In genomic region chr1:158414651-158415345, GRCh38 we compare ENCODE assay signal across 39 cellular contexts. TPM values are rescaled to one million over a fixed set of nuclear protein-coding genes. Genes with fewer than 3 reads are reported as not detected.
"Had no signal": no experiment of that assay in that cellular context is flagged by ENCODE, and none has a peak within 500 bp of the region (broad histone marks: within the 10 kb centered on the region; RNA-seq: fewer than 3 reads in every experiment).

No MANE protein-coding gene starts in this region.

- H3K36me3 ChIP-seq: adrenal gland, ascending aorta, brain microvascular endothelial cell, breast epithelium, cardiac muscle cell had no signal

- FAIRE-seq: astrocyte had no signal

- H3K4me1 ChIP-seq: adrenal gland, ascending aorta, body of pancreas, breast epithelium had no signal

- ATAC-seq: activated naive CD4-positive, alpha-beta T cell treated with anti-CD3 and anti-CD28 coated beads, Interleukin-2, amount 50 U/mL, for 72 hours; activated naive CD8-positive, alpha-beta T cell treated with anti-CD3 and anti-CD28 coated beads, Interleukin-2, amount 50 U/mL, for 24 hours; activated T-cell treated with anti-CD3 and anti-CD28 coated beads, Interleukin-2, amount 50 U/mL, for 4 hours; activated T-cell treated with anti-CD3 and anti-CD28 coated beads, Interleukin-2, amount 50 U/mL, for 72 hours; activated T-helper 17 cell treated with anti-CD3 and anti-CD28 coated beads, Interleukin-2, amount 50 U/mL, for 72 hours; body of pancreas had no signal

- H3K27me3 ChIP-seq: adrenal gland, ascending aorta, body of pancreas, brain microvascular endothelial cell, breast epithelium, cardiac muscle cell had no signal

- H3K27ac ChIP-seq: adrenal gland, ascending aorta, body of pancreas, brain microvascular endothelial cell, breast epithelium, cardiac muscle cell had no signal

- DNase-seq: activated effector memory CD4-positive, alpha-beta T cell treated with anti-CD3 and anti-CD28 coated beads, Interleukin-2, amount 50 U/mL, for 16 hours; activated effector memory CD4-positive, alpha-beta T cell treated with Interleukin-2 at 50 U/mL for 16 hours; activated gamma-delta T cell; activated gamma-delta T cell treated with Interleukin-2 at 50 U/mL for 16 hours; activated naive CD4-positive, alpha-beta T cell; activated naive CD4-positive, alpha-beta T cell treated with anti-CD3 and anti-CD28 coated beads for 36 hours; activated naive CD4-positive, alpha-beta T cell treated with anti-CD3 and anti-CD28 coated beads, Interleukin-2, amount 10 ng/mL, durations not matched to agents 7 days and 5 days; activated naive CD4-positive, alpha-beta T cell treated with anti-CD3 and anti-CD28 coated beads, Interleukin-2, amount 50 U/mL, for 16 hours; activated naive CD4-positive, alpha-beta T cell treated with Interleukin-2 at 50 U/mL for 16 hours; activated naive CD8-positive, alpha-beta T cell treated with anti-CD3 and anti-CD28 coated beads for 36 hours; activated naive CD8-positive, alpha-beta T cell treated with anti-CD3 and anti-CD28 coated beads, Interleukin-2, amount 10 ng/mL, durations not matched to agents 7 days and 5 days; activated naive CD8-positive, alpha-beta T cell treated with anti-CD3 and anti-CD28 coated beads, Interleukin-2, amount 50 U/mL, for 24 hours; activated T-cell treated with anti-CD3 and anti-CD28 coated beads, Interleukin-2, amount 50 U/mL, for 1 hour; activated T-cell treated with anti-CD3 and anti-CD28 coated beads, Interleukin-2, amount 50 U/mL, for 24 hours; activated T-cell treated with anti-CD3 and anti-CD28 coated beads, Interleukin-2, amount 50 U/mL, for 4 hours; activated T-cell treated with anti-CD3 and anti-CD28 coated beads, Interleukin-2, amount 50 U/mL, for 48 hours; activated T-cell treated with anti-CD3 and anti-CD28 coated beads, Interleukin-2, amount 50 U/mL, for 72 hours; adrenal gland; amniotic stem cell; amygdala; anterior cingulate cortex; aorta; body of pancreas; brain microvascular endothelial cell; caudate nucleus; central memory CD4-positive, alpha-beta T cell; cerebellar nuclear complex had no signal

- H3K9me3 ChIP-seq: adrenal gland, ascending aorta, body of pancreas, breast epithelium had no signal

- H3K4me3 ChIP-seq: adrenal gland, ascending aorta, body of pancreas, breast epithelium, cardiac muscle cell had no signal

RNA-seq across cellular contexts. Expression of gene OR10K2, which starts 11.2 kb away (rescaled TPM):
- total RNA-seq: activated naive CD4-positive, alpha-beta T cell treated with anti-CD3 and anti-CD28 coated beads for 36 hours; activated naive CD4-positive, alpha-beta T cell treated with anti-CD3 and anti-CD28 coated beads, Interleukin-2, amount 50 U/mL, for 72 hours; activated naive CD8-positive, alpha-beta T cell treated with anti-CD3 and anti-CD28 coated beads for 36 hours; activated naive CD8-positive, alpha-beta T cell treated with anti-CD3 and anti-CD28 coated beads, Interleukin-2, amount 10 ng/mL, durations not matched to agents 7 days and 5 days; activated T-cell treated with anti-CD3 and anti-CD28 coated beads, Interleukin-2, amount 50 U/mL, for 4 hours; activated T-cell treated with anti-CD3 and anti-CD28 coated beads, Interleukin-2, amount 50 U/mL, for 72 hours; activated T-helper 1 cell treated with anti-CD3 and anti-CD28 coated beads, Interleukin-12 subunit alpha, Interleukin-12 subunit beta, Interleukin-2, Interleukin-4 antibody, amounts not matched to agents 30 ng/mL and 10 ng/mL and 1 ng/mL, durations not matched to agents 14 hours and 24 hours and 36 hours; activated T-helper 17 cell treated with anti-CD3 and anti-CD28 coated beads, Interleukin-2, amount 50 U/mL, for 72 hours; activated T-helper 2 cell treated with anti-CD3 and anti-CD28 coated beads, Interferon-gamma antibody, Interleukin-2, Interleukin-4, amounts not matched to agents 10 μg/mL and 5 μg/mL and 100 μg/mL, durations not matched to agents 14 hours and 24 hours and 36 hours; adrenal gland; aorta; ascending aorta; astrocyte; body of pancreas; breast epithelium; cardiac muscle cell; cardiac septum; cerebellum; chondrocyte had no signal
- polyA plus RNA-seq: adrenal gland, aorta, cardiac muscle cell had no signal

RNA-seq across cellular contexts. Expression of gene OR10T2, which starts 15.5 kb away (rescaled TPM):
- total RNA-seq: activated naive CD4-positive, alpha-beta T cell treated with anti-CD3 and anti-CD28 coated beads for 36 hours; activated naive CD4-positive, alpha-beta T cell treated with anti-CD3 and anti-CD28 coated beads, Interleukin-2, amount 50 U/mL, for 72 hours; activated naive CD8-positive, alpha-beta T cell treated with anti-CD3 and anti-CD28 coated beads for 36 hours; activated naive CD8-positive, alpha-beta T cell treated with anti-CD3 and anti-CD28 coated beads, Interleukin-2, amount 10 ng/mL, durations not matched to agents 7 days and 5 days; activated T-cell treated with anti-CD3 and anti-CD28 coated beads, Interleukin-2, amount 50 U/mL, for 4 hours; activated T-cell treated with anti-CD3 and anti-CD28 coated beads, Interleukin-2, amount 50 U/mL, for 72 hours; activated T-helper 1 cell treated with anti-CD3 and anti-CD28 coated beads, Interleukin-12 subunit alpha, Interleukin-12 subunit beta, Interleukin-2, Interleukin-4 antibody, amounts not matched to agents 30 ng/mL and 10 ng/mL and 1 ng/mL, durations not matched to agents 14 hours and 24 hours and 36 hours; activated T-helper 17 cell treated with anti-CD3 and anti-CD28 coated beads, Interleukin-2, amount 50 U/mL, for 72 hours; activated T-helper 2 cell treated with anti-CD3 and anti-CD28 coated beads, Interferon-gamma antibody, Interleukin-2, Interleukin-4, amounts not matched to agents 10 μg/mL and 5 μg/mL and 100 μg/mL, durations not matched to agents 14 hours and 24 hours and 36 hours; adrenal gland; aorta; ascending aorta; astrocyte; body of pancreas; breast epithelium; cardiac muscle cell; cardiac septum; cerebellum; chondrocyte had no signal
- polyA plus RNA-seq: adipose tissue, adrenal gland, aorta, cardiac muscle cell had no signal

RNA-seq across cellular contexts. Expression of gene OR10K1, which starts 46.8 kb away (rescaled TPM):
- total RNA-seq: activated naive CD4-positive, alpha-beta T cell treated with anti-CD3 and anti-CD28 coated beads for 36 hours; activated naive CD4-positive, alpha-beta T cell treated with anti-CD3 and anti-CD28 coated beads, Interleukin-2, amount 50 U/mL, for 72 hours; activated naive CD8-positive, alpha-beta T cell treated with anti-CD3 and anti-CD28 coated beads for 36 hours; activated naive CD8-positive, alpha-beta T cell treated with anti-CD3 and anti-CD28 coated beads, Interleukin-2, amount 10 ng/mL, durations not matched to agents 7 days and 5 days; activated T-cell treated with anti-CD3 and anti-CD28 coated beads, Interleukin-2, amount 50 U/mL, for 4 hours; activated T-cell treated with anti-CD3 and anti-CD28 coated beads, Interleukin-2, amount 50 U/mL, for 72 hours; activated T-helper 1 cell treated with anti-CD3 and anti-CD28 coated beads, Interleukin-12 subunit alpha, Interleukin-12 subunit beta, Interleukin-2, Interleukin-4 antibody, amounts not matched to agents 30 ng/mL and 10 ng/mL and 1 ng/mL, durations not matched to agents 14 hours and 24 hours and 36 hours; activated T-helper 17 cell treated with anti-CD3 and anti-CD28 coated beads, Interleukin-2, amount 50 U/mL, for 72 hours; activated T-helper 2 cell treated with anti-CD3 and anti-CD28 coated beads, Interferon-gamma antibody, Interleukin-2, Interleukin-4, amounts not matched to agents 10 μg/mL and 5 μg/mL and 100 μg/mL, durations not matched to agents 14 hours and 24 hours and 36 hours; adrenal gland; ascending aorta; astrocyte; body of pancreas; breast epithelium; cardiac muscle cell; cardiac septum; cerebellum; chondrocyte had no signal
- polyA plus RNA-seq: adrenal gland, aorta, cardiac muscle cell had no signal

RNA-seq across cellular contexts. Expression of gene OR10R2, which starts 57.2 kb away (rescaled TPM):
- total RNA-seq: activated naive CD4-positive, alpha-beta T cell treated with anti-CD3 and anti-CD28 coated beads for 36 hours; activated naive CD4-positive, alpha-beta T cell treated with anti-CD3 and anti-CD28 coated beads, Interleukin-2, amount 50 U/mL, for 72 hours; activated naive CD8-positive, alpha-beta T cell treated with anti-CD3 and anti-CD28 coated beads for 36 hours; activated naive CD8-positive, alpha-beta T cell treated with anti-CD3 and anti-CD28 coated beads, Interleukin-2, amount 10 ng/mL, durations not matched to agents 7 days and 5 days; activated T-cell treated with anti-CD3 and anti-CD28 coated beads, Interleukin-2, amount 50 U/mL, for 4 hours; activated T-cell treated with anti-CD3 and anti-CD28 coated beads, Interleukin-2, amount 50 U/mL, for 72 hours; activated T-helper 1 cell treated with anti-CD3 and anti-CD28 coated beads, Interleukin-12 subunit alpha, Interleukin-12 subunit beta, Interleukin-2, Interleukin-4 antibody, amounts not matched to agents 30 ng/mL and 10 ng/mL and 1 ng/mL, durations not matched to agents 14 hours and 24 hours and 36 hours; activated T-helper 17 cell treated with anti-CD3 and anti-CD28 coated beads, Interleukin-2, amount 50 U/mL, for 72 hours; activated T-helper 2 cell treated with anti-CD3 and anti-CD28 coated beads, Interferon-gamma antibody, Interleukin-2, Interleukin-4, amounts not matched to agents 10 μg/mL and 5 μg/mL and 100 μg/mL, durations not matched to agents 14 hours and 24 hours and 36 hours; adrenal gland; aorta; ascending aorta; astrocyte; body of pancreas; breast epithelium; cardiac muscle cell; cardiac septum; cerebellum; chondrocyte had no signal
- polyA plus RNA-seq: adipose tissue, adrenal gland, aorta, cardiac muscle cell had no signal
